Comparison of ENCODE assay signal across 29 cellular contexts in genomic region chr2:145200307-145200706, GRCh38.
DNase-seq lines count a peak whose midpoint lies in the region; TF ChIP-seq lines count a peak whose summit lies in the region.
"Had no signal": no experiment of that assay in that cellular context is flagged by ENCODE, and none has a peak within 500 bp of the region (broad histone marks: within the 10 kb centered on the region; RNA-seq: fewer than 3 reads in every experiment).

No MANE protein-coding gene starts in this region.

- no peaks in the 10 kb centered on the region for H3K9me3 Mint-ChIP-seq in activated naive CD4-positive, alpha-beta T cell treated with anti-CD3 and anti-CD28 coated beads for 36 hours
- H3K9me3 Mint-ChIP-seq: activated naive CD8-positive, alpha-beta T cell treated with anti-CD3 and anti-CD28 coated beads, Interleukin-2, amount 50 U/mL, for 24 hours; CD4-positive, alpha-beta T cell; effector memory CD8-positive, alpha-beta T cell; naive thymus-derived CD4-positive, alpha-beta T cell; stimulated activated memory B cell treated with anti-CD40 and anti-IgM and Interleukin-4, amounts not matched to agents 10 μg/mL and 1 μg/mL and 100 μg/mL, for 72 hours had no signal

- CTCF ChIA-PET in activated naive CD4-positive, alpha-beta T cell treated with anti-CD3 and anti-CD28 coated beads for 36 hours (lab: Charles Lee), result no interaction called here

- no peaks in the 10 kb centered on the region for H3K4me1 ChIP-seq in mesenchymal stem cell (ENCODE audit: control insufficient read depth, insufficient read depth, low read depth, low read length)
- H3K4me1 ChIP-seq in testis, result no peaks in the 10 kb centered on the region
- H3K4me1 ChIP-seq: breast epithelium, colonic mucosa, Peyer's patch had no signal

- H3K36me3 Mint-ChIP-seq in activated naive CD4-positive, alpha-beta T cell treated with anti-CD3 and anti-CD28 coated beads for 36 hours (ENCODE audit: low read depth), result no peaks in the 10 kb centered on the region
- H3K36me3 Mint-ChIP-seq: naive thymus-derived CD4-positive, alpha-beta T cell; stimulated activated memory B cell treated with anti-CD40 and anti-IgM and Interleukin-4, amounts not matched to agents 10 μg/mL and 1 μg/mL and 100 μg/mL, for 72 hours had no signal

- H3K27ac ChIP-seq in mesenchymal stem cell (ENCODE audit: low read length, poor library complexity, severe bottlenecking) (no peak overlapping the region), testis (no peak overlapping the region)
- H3K27ac ChIP-seq: 22Rv1, breast epithelium, colonic mucosa, pancreas, Peyer's patch, SJCRH30, thoracic aorta had no signal

- no peak overlapping the region for H4K8ac ChIP-seq in mesenchymal stem cell (ENCODE audit: low read length)

- no peak overlapping the region for H2AK5ac ChIP-seq in mesenchymal stem cell (ENCODE audit: low read length, severe bottlenecking)

- TF ChIP-seq CTCF in testis (IDR thresholded peaks at IDR 0.05), result no peak

- H3K4me1 Mint-ChIP-seq in activated naive CD4-positive, alpha-beta T cell treated with anti-CD3 and anti-CD28 coated beads for 36 hours (ENCODE audit: low read depth), result no peaks in the 10 kb centered on the region
- H3K4me1 Mint-ChIP-seq: activated naive CD8-positive, alpha-beta T cell treated with anti-CD3 and anti-CD28 coated beads, Interleukin-2, amount 50 U/mL, for 24 hours; naive thymus-derived CD4-positive, alpha-beta T cell; stimulated activated memory B cell treated with anti-CD40 and anti-IgM and Interleukin-4, amounts not matched to agents 10 μg/mL and 1 μg/mL and 100 μg/mL, for 72 hours had no signal

- intact Hi-C loops in testis (cut with DNase I; ENCODE audit: low total_unique reads), result no loop called here
- intact Hi-C loops in activated naive CD4-positive, alpha-beta T cell treated with anti-CD3 and anti-CD28 coated beads for 36 hours (cut with micrococcal nuclease), result no loop called here

- no peak overlapping the region for H3K23ac ChIP-seq in mesenchymal stem cell (ENCODE audit: low read length in 2 of 2)

- no peak overlapping the region for H3K14ac ChIP-seq in mesenchymal stem cell (ENCODE audit: low read length in 2 of 2)

- 93% methylated on average over 3 of the region's 3 CpGs for WGBS in mesenchymal stem cell
- WGBS in testis, 2 donors, result 73 to 79% methylated on average over 3 of the region's 3 CpGs

- H3K4me2 ChIP-seq in mesenchymal stem cell (ENCODE audit: low read length, poor library complexity, severe bottlenecking), result no peak overlapping the region

- H3K27ac Mint-ChIP-seq in activated naive CD4-positive, alpha-beta T cell treated with anti-CD3 and anti-CD28 coated beads for 36 hours, result no peak overlapping the region
- H3K27ac Mint-ChIP-seq: activated naive CD8-positive, alpha-beta T cell treated with anti-CD3 and anti-CD28 coated beads, Interleukin-2, amount 50 U/mL, for 24 hours; CD4-positive, alpha-beta T cell; effector memory CD8-positive, alpha-beta T cell; naive thymus-derived CD4-positive, alpha-beta T cell; stimulated activated memory B cell treated with anti-CD40 and anti-IgM and Interleukin-4, amounts not matched to agents 10 μg/mL and 1 μg/mL and 100 μg/mL, for 72 hours had no signal

- DNase-seq in NCI-H146 (lab: John Stamatoyannopoulos, UW) (peak; percentile 4), NCI-H146 treated with DMSO at 0.1 percent for 48 hours (lab: John Stamatoyannopoulos, UW; ENCODE audit: unreplicated experiment) (no peak), cerebellar cortex (ENCODE audit: low spot score) (peak; percentile 6), mesenchymal stem cell (no peak), testis (peak; percentile 20), NCI-H187 (lab: John Stamatoyannopoulos, UW) (no peak), iPS-NIHi7 (ENCODE audit: extremely low spot score) (no peak)
- DNase-seq in activated naive CD4-positive, alpha-beta T cell treated with anti-CD3 and anti-CD28 coated beads for 36 hours, result no peak
- DNase-seq: activated CD4-positive, alpha-beta T cell treated with anti-CD3 and anti-CD28 coated beads for 1 hour; activated CD8-positive, alpha-beta memory T cell treated with anti-CD3 and anti-CD28 coated beads for 24 hours; activated gamma-delta T cell; activated naive CD8-positive, alpha-beta T cell treated with anti-CD3 and anti-CD28 coated beads, Interleukin-2, amount 50 U/mL, for 24 hours; activated T-cell treated with anti-CD3 and anti-CD28 coated beads, Interleukin-2, amount 50 U/mL, for 1 hour; CD4-positive, alpha-beta T cell; colonic mucosa; DMS 273 treated with DMSO at 0.1 percent for 48 hours; effector memory CD8-positive, alpha-beta T cell; left cardiac atrium; naive thymus-derived CD4-positive, alpha-beta T cell; NCI-H524 treated with DMSO at 0.1 percent for 48 hours; pancreas; Peyer's patch; right cardiac atrium; SJCRH30; stimulated activated CD4-positive, alpha-beta T cell treated with anti-CD3 and anti-CD28 coated beads, Interleukin-4, amount 100 ng/mL, for 1 hour had no signal

- no peak overlapping the region for H2BK15ac ChIP-seq in mesenchymal stem cell (ENCODE audit: low read depth, poor library complexity, severe bottlenecking)

- peak overlapping the region; percentile 27 for H4K91ac ChIP-seq in mesenchymal stem cell (ENCODE audit: low read length)

- no peak overlapping the region for H3K9ac ChIP-seq in mesenchymal stem cell (ENCODE audit: low read length)

- no peak overlapping the region for H3K18ac ChIP-seq in mesenchymal stem cell (ENCODE audit: low read depth in 1 of 2, low read length in 2 of 2)

- H2BK120ac ChIP-seq in mesenchymal stem cell (ENCODE audit: low read depth, low read length), result no peak overlapping the region

- no peak overlapping the region for H2BK5ac ChIP-seq in mesenchymal stem cell (ENCODE audit: low read depth, low read length, poor library complexity, severe bottlenecking)

- H3K27me3 Mint-ChIP-seq in activated naive CD4-positive, alpha-beta T cell treated with anti-CD3 and anti-CD28 coated beads for 36 hours (ENCODE audit: low read depth), result no peaks in the 10 kb centered on the region
- H3K27me3 Mint-ChIP-seq: CD4-positive, alpha-beta T cell; effector memory CD8-positive, alpha-beta T cell; stimulated activated memory B cell treated with anti-CD40 and anti-IgM and Interleukin-4, amounts not matched to agents 10 μg/mL and 1 μg/mL and 100 μg/mL, for 72 hours had no signal

- no peak overlapping the region for H2AFZ ChIP-seq in mesenchymal stem cell (ENCODE audit: low read depth, low read length)

- H3K9me3 ChIP-seq in mesenchymal stem cell (ENCODE audit: control insufficient read depth, low read length), result no peaks in the 10 kb centered on the region
- H3K9me3 ChIP-seq in testis, result no peaks in the 10 kb centered on the region
- H3K9me3 ChIP-seq: breast epithelium, colonic mucosa, pancreas, Peyer's patch, SJCRH30, thoracic aorta had no signal

- no peaks in the 10 kb centered on the region for H3K27me3 ChIP-seq in mesenchymal stem cell (ENCODE audit: control insufficient read depth in 1 of 2, insufficient read depth in 1 of 2, low read length in 2 of 2)
- H3K27me3 ChIP-seq in testis, result no peaks in the 10 kb centered on the region
- H3K27me3 ChIP-seq: breast epithelium, colonic mucosa, pancreas, Peyer's patch, SJCRH30 had no signal

- no peaks in the 10 kb centered on the region for H3K36me3 ChIP-seq in mesenchymal stem cell (ENCODE audit: control insufficient read depth in 1 of 2, insufficient read depth in 2 of 2, low read depth in 1 of 2, low read length in 2 of 2)
- no peaks in the 10 kb centered on the region for H3K36me3 ChIP-seq in testis (ENCODE audit: low read depth, missing control alignments)
- H3K36me3 ChIP-seq: breast epithelium, colonic mucosa, pancreas, Peyer's patch, SJCRH30, thoracic aorta had no signal

- no peak overlapping the region for H3K4me3 Mint-ChIP-seq in activated naive CD4-positive, alpha-beta T cell treated with anti-CD3 and anti-CD28 coated beads for 36 hours
- H3K4me3 Mint-ChIP-seq: activated naive CD8-positive, alpha-beta T cell treated with anti-CD3 and anti-CD28 coated beads, Interleukin-2, amount 50 U/mL, for 24 hours; CD4-positive, alpha-beta T cell; effector memory CD8-positive, alpha-beta T cell; naive thymus-derived CD4-positive, alpha-beta T cell; stimulated activated memory B cell treated with anti-CD40 and anti-IgM and Interleukin-4, amounts not matched to agents 10 μg/mL and 1 μg/mL and 100 μg/mL, for 72 hours had no signal

- no peak overlapping the region for H2BK12ac ChIP-seq in mesenchymal stem cell (ENCODE audit: low read length in 2 of 2)

- no peak for TF ChIP-seq POLR2A in testis (IDR thresholded peaks at IDR 0.05)

- H3K4me3 ChIP-seq in mesenchymal stem cell (ENCODE audit: insufficient read depth in 1 of 2, low read depth in 1 of 2, low read length in 2 of 2) (no peak overlapping the region), testis (no peak overlapping the region)
- H3K4me3 ChIP-seq: breast epithelium, colonic mucosa, pancreas, Peyer's patch, SJCRH30, thoracic aorta had no signal

- no peak overlapping the region for H3K4ac ChIP-seq in mesenchymal stem cell (ENCODE audit: low read depth in 1 of 2, low read length in 2 of 2)

- H3K79me1 ChIP-seq in mesenchymal stem cell (replicated peaks; ENCODE audit: low read length, poor library complexity, severe bottlenecking), result no peaks in the 10 kb centered on the region

Comparison
In these comparisons a context has a peak if more than half of its experiments do, and no peak if none do; other contexts are left out.
1. DNase-seq: peak in NCI-H146 (single experiment), cerebellar cortex (single experiment) and testis (single experiment); none in NCI-H146 treated with DMSO at 0.1 percent for 48 hours (single experiment), mesenchymal stem cell (single experiment), activated naive CD4-positive, alpha-beta T cell treated with anti-CD3 and anti-CD28 coated beads for 36 hours (single experiment), NCI-H187 (0 of 2) and iPS-NIHi7 (single experiment).